In genomic region chr11:123511037-123511870, GRCh38 we compare ENCODE assay signal across 8 cellular contexts.
DNase-seq lines count a peak whose midpoint lies in the region; ATAC-seq and TF ChIP-seq lines count a peak whose summit lies in the region.

No MANE protein-coding gene starts in this region.

- H3K27me3 ChIP-seq in mammary epithelial cell (ENCODE audit: insufficient read depth, low read length), result no peaks in the 10 kb centered on the region

- ATAC-seq in GM18517 (IDR thresholded peaks at IDR 0.05; ENCODE audit: unreplicated experiment) (peak; percentile 81), HG03095 (IDR thresholded peaks at IDR 0.05; ENCODE audit: unreplicated experiment) (peak; percentile 78)

- no peak overlapping the region for H2AFZ ChIP-seq in mammary epithelial cell (ENCODE audit: low read depth, low read length)

- H4K20me1 ChIP-seq in mammary epithelial cell (ENCODE audit: insufficient read depth, low read length), result no peaks in the 10 kb centered on the region

- H3K27ac ChIP-seq in mammary epithelial cell (ENCODE audit: insufficient read depth, low read depth, low read length), result no peak overlapping the region

- CTCF ChIA-PET in AG04449 (lab: Yijun Ruan, JAX) (interaction anchor here (0.6 to 4.9 kb wide), 28 partner anchors 9 to 205 kb away, joined by 3 to 94 read pairs (median 10); no protein-coding TSS in a partner anchor), mammary epithelial cell (lab: Charles Lee; ENCODE audit: low non-redundant PET) (interaction anchor here (0.5 to 0.6 kb wide), 4 partner anchors 33 to 1294 kb away, joined by 3 to 5 read pairs (median 4); no protein-coding TSS in a partner anchor)

- dilution Hi-C loops in mammary epithelial cell (cut with HindIII; ENCODE audit: low sequenced_read_pairs), result no loop called here

- in situ Hi-C loops in mammary epithelial cell (cut with MboI; ENCODE audit: low sequenced_read_pairs in 2 of 2), result no loop called here

- H3K9ac ChIP-seq in mammary epithelial cell (ENCODE audit: insufficient read depth, low read length), result no peak overlapping the region

- TF ChIP-seq CTCF in AG04449 (IDR thresholded peaks at IDR 0.05; ENCODE audit: insufficient read depth, low read length, missing control alignments) (peak; percentile 95), WI38 (IDR thresholded peaks at IDR 0.05; ENCODE audit: low read depth, low read length) (peak; percentile 91), mammary epithelial cell (conservative IDR thresholded peaks at IDR 0.05 in 1 of 2, IDR thresholded peaks at IDR 0.05 in 1 of 2; ENCODE audit: extremely low read depth in 1 of 2, insufficient read depth in 1 of 2, low read depth in 1 of 2, low read length in 2 of 2) (peak; percentile 83 to 85)

- BruUV-seq in mammary epithelial cell (replicated peaks; lab: Mats Ljungman, UMichigan), result no TSS peak

- H3K9me3 ChIP-seq in mammary epithelial cell (replicated peaks; ENCODE audit: insufficient read depth, low read length), result no peaks in the 10 kb centered on the region

- intact Hi-C loops in mammary epithelial cell (cut with micrococcal nuclease), result loop anchor here (1.0 to 2.0 kb wide), 3 partner anchors 44 to 196 kb away; no protein-coding TSS in a partner anchor

- no peak overlapping the region for H3K4me2 ChIP-seq in mammary epithelial cell (ENCODE audit: insufficient read depth, low read depth, low read length)

- H3K4me3 ChIP-seq in AG04449 (ENCODE audit: low read depth, low read length) (peak overlapping the region; percentile 25), WI38 (ENCODE audit: low read depth, low read length) (no peak overlapping the region), mammary epithelial cell (replicated peaks in 1 of 3; ENCODE audit: insufficient read depth in 1 of 3, low read depth in 2 of 3, low read length in 3 of 3) (no peak overlapping the region)

- POLR2A ChIA-PET in AG04449 (lab: Yijun Ruan, JAX), result no interaction called here

- no peaks in the 10 kb centered on the region for H3K4me1 ChIP-seq in mammary epithelial cell (ENCODE audit: insufficient read depth, low read length)

- WGBS in mammary epithelial cell (ENCODE audit: low coverage, missing lambda C conversion rate), result 4% methylated on average over 13 of the region's 14 CpGs

- no peaks in the 10 kb centered on the region for H3K79me2 ChIP-seq in mammary epithelial cell (ENCODE audit: insufficient read depth, low read length)

- peak; percentile 70 for DNase-seq in AG04449 (ENCODE audit: low read depth, low spot score)
- DNase-seq in NCI-H2171 treated with DMSO at 0.1 percent for 48 hours (lab: John Stamatoyannopoulos, UW), result peak; percentile 92
- peak; percentile 82 for DNase-seq in mammary epithelial cell
- peak; percentile 86 for DNase-seq in iris pigment epithelial cell (ENCODE audit: low read depth)
- peak; percentile 8 to 41 for DNase-seq in stimulated activated CD4-positive, alpha-beta T cell treated with anti-CD3 and anti-CD28 coated beads, Interleukin-1b, Interleukin-23, amount 100 ng/mL, for 1 hour (ENCODE audit: low read depth in 2 of 2)

- H3K36me3 ChIP-seq in mammary epithelial cell (ENCODE audit: insufficient read depth, low read length), result no peaks in the 10 kb centered on the region

Comparison
In these comparisons a context has a peak if more than half of its experiments do, and no peak if none do; other contexts are left out.
1. DNase-seq: peak in every context shown above with its lines; median percentile 92 in NCI-H2171 treated with DMSO at 0.1 percent for 48 hours; 86 in iris pigment epithelial cell; 82 in mammary epithelial cell; 70 in AG04449; 24 in stimulated activated CD4-positive, alpha-beta T cell treated with anti-CD3 and anti-CD28 coated beads, Interleukin-1b, Interleukin-23, amount 100 ng/mL, for 1 hour.